20 cellular contexts compared by ENCODE assay signal in the genomic region with DNA sequence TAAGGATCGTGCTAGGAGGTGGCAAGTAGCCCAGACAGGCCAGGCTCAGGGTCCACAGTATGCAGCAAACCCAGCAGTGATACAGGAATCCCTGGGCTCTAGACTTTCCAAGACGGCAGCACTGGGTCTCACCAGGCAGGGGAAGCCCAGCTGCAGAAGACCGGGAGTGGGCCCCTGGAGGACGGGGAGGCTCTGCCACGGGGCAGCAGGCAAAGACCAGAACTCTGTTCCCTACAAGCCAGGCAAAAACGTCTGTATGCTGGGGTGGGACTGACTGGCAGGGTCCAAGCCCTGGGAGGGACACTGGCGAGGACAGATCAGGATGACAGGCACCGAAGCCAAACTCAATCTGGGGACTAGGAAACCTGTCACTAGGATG.
"Had no signal": no experiment of that assay in that cellular context is flagged by ENCODE, and none has a peak within 500 bp of the region (broad histone marks: within the 10 kb centered on the region; RNA-seq: fewer than 3 reads in every experiment).

No MANE protein-coding gene starts in this region.

- H3K4me1 ChIP-seq: testis had no signal

- H3K9me3 ChIP-seq: ascending aorta, gastrocnemius medialis, testis, upper lobe of right lung had no signal

- FAIRE-seq: bronchial epithelial cell had no signal

- H3K4me3 Mint-ChIP-seq: activated CD4-positive, alpha-beta memory T cell treated with anti-CD3 and anti-CD28 coated beads, Interleukin-2, amount 10 ng/mL, durations not matched to agents 7 days and 5 days; activated CD8-positive, alpha-beta memory T cell treated with anti-CD3 and anti-CD28 coated beads, Interleukin-2, amount 10 ng/mL, durations not matched to agents 7 days and 5 days; dendritic cell treated with granulocyte-macrophage colony-stimulating factor and Interleukin-4, amounts not matched to agents 40 ng/mL and 50 ng/mL, for 4 days; memory B cell; naive thymus-derived CD4-positive, alpha-beta T cell; WTC11 had no signal

- H3K27me3 ChIP-seq: ascending aorta, gastrocnemius medialis, testis, upper lobe of right lung had no signal

- H3K4me3 ChIP-seq: ascending aorta, gastrocnemius medialis, SK-N-MC, testis, upper lobe of right lung had no signal

- ATAC-seq: activated CD8-positive, alpha-beta memory T cell treated with anti-CD3 and anti-CD28 coated beads, Interleukin-2, amount 10 ng/mL, durations not matched to agents 7 days and 5 days; gastrocnemius medialis; left ventricle myocardium superior; naive thymus-derived CD4-positive, alpha-beta T cell; upper lobe of right lung; WTC11 had no signal

- H3K27ac ChIP-seq: gastrocnemius medialis, SK-N-MC, testis, upper lobe of right lung had no signal

- H3K36me3 Mint-ChIP-seq: activated CD8-positive, alpha-beta memory T cell treated with anti-CD3 and anti-CD28 coated beads, Interleukin-2, amount 10 ng/mL, durations not matched to agents 7 days and 5 days; memory B cell; naive thymus-derived CD4-positive, alpha-beta T cell; WTC11 had no signal

- H3K9me3 Mint-ChIP-seq: activated CD4-positive, alpha-beta memory T cell treated with anti-CD3 and anti-CD28 coated beads, Interleukin-2, amount 10 ng/mL, durations not matched to agents 7 days and 5 days; dendritic cell treated with granulocyte-macrophage colony-stimulating factor and Interleukin-4, amounts not matched to agents 40 ng/mL and 50 ng/mL, for 4 days; memory B cell; WTC11 had no signal

- H3K36me3 ChIP-seq: ascending aorta, gastrocnemius medialis, upper lobe of right lung had no signal

- H3K27ac Mint-ChIP-seq: activated CD4-positive, alpha-beta memory T cell treated with anti-CD3 and anti-CD28 coated beads, Interleukin-2, amount 10 ng/mL, durations not matched to agents 7 days and 5 days; activated CD8-positive, alpha-beta memory T cell treated with anti-CD3 and anti-CD28 coated beads, Interleukin-2, amount 10 ng/mL, durations not matched to agents 7 days and 5 days; dendritic cell treated with granulocyte-macrophage colony-stimulating factor and Interleukin-4, amounts not matched to agents 40 ng/mL and 50 ng/mL, for 4 days; memory B cell; naive thymus-derived CD4-positive, alpha-beta T cell; WTC11 had no signal

- DNase-seq: activated CD4-positive, alpha-beta memory T cell treated with anti-CD3 and anti-CD28 coated beads, Interleukin-2, amount 10 ng/mL, durations not matched to agents 7 days and 5 days; activated CD4-positive, alpha-beta T cell treated with anti-CD3 and anti-CD28 coated beads for 4 hours; activated CD8-positive, alpha-beta memory T cell treated with anti-CD3 and anti-CD28 coated beads, Interleukin-2, amount 10 ng/mL, durations not matched to agents 7 days and 5 days; activated effector memory CD4-positive, alpha-beta T cell treated with anti-CD3 and anti-CD28 coated beads, Interleukin-2, amount 50 U/mL, for 16 hours; activated naive CD4-positive, alpha-beta T cell treated with anti-CD3 and anti-CD28 coated beads, Interleukin-2, amount 50 U/mL, for 16 hours; activated T-cell treated with anti-CD3 and anti-CD28 coated beads, Interleukin-2, amount 50 U/mL, for 1 hour; erythroblast; gastrocnemius medialis; left ventricle myocardium superior; naive thymus-derived CD4-positive, alpha-beta T cell; SHP77; stimulated activated CD4-positive, alpha-beta T cell treated with anti-CD3 and anti-CD28 coated beads, Interleukin-2, amount 100 ng/mL, for 24 hours; testis; upper lobe of right lung had no signal

- H3K27me3 Mint-ChIP-seq: activated CD4-positive, alpha-beta memory T cell treated with anti-CD3 and anti-CD28 coated beads, Interleukin-2, amount 10 ng/mL, durations not matched to agents 7 days and 5 days; activated CD8-positive, alpha-beta memory T cell treated with anti-CD3 and anti-CD28 coated beads, Interleukin-2, amount 10 ng/mL, durations not matched to agents 7 days and 5 days; dendritic cell treated with granulocyte-macrophage colony-stimulating factor and Interleukin-4, amounts not matched to agents 40 ng/mL and 50 ng/mL, for 4 days; memory B cell had no signal
